Comparison of ENCODE assay signal across 8 cellular contexts in the genomic region with DNA sequence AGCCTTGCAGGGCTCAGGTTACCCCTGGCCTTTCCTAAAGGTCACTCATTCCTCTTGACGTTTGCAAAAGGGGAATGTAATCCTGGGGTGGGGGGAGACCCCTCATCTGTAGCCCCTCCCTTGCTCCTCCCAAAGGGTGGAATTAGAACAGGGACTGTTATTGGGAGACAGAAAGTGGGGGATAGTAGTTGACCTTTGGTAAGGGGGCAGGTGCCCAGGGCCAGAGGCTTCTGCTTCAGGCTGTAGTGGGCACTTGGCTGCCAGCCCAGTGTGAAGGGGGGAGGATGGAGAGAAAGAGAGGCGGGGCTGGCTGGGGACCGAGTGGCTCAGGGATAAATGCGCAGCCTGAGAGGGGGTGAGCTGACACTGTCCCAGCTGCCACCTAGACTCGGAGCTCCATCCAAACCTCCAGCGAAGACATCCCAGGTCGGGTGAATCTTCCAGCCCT. TPM values are rescaled to one million over a fixed set of nuclear protein-coding genes. Genes with fewer than 3 reads are reported as not detected.
A peak's percentile ranks its signal among the peaks of the same experiment; 100 is the strongest.
DNase-seq lines count a peak whose midpoint lies in the region; ATAC-seq, FAIRE-seq and TF ChIP-seq lines count a peak whose summit lies in the region.

TSS of gene ENO3 (plus strand) at position 363 of the 448 bp plus-strand sequence. CDS start 711 bp downstream, outside the sequence.

- H3K9me3 ChIP-seq in CD4-positive, CD25-positive, alpha-beta regulatory T cell (ENCODE audit: control insufficient read depth in 2 of 2, low read length in 2 of 2), result no peaks in the 10 kb centered on the region
- H3K9me3 ChIP-seq in astrocyte (ENCODE audit: insufficient read depth, low read depth, low read length), result no peaks in the 10 kb centered on the region
- no peaks in the 10 kb centered on the region for H3K9me3 ChIP-seq in thyroid gland

- intact Hi-C loops in thyroid gland (cut with DNase I), result no loop called here
- intact Hi-C loops in posterior vena cava (cut with DNase I), result loop anchor here in 1 of 2 donors (10.0 kb wide), 1 partner anchor 244 kb away; the partner anchor contains the start of gene ZNF594

- no peak for DNase-seq in CD4-positive, CD25-positive, alpha-beta regulatory T cell
- DNase-seq in Jurkat, Clone E6-1 (ENCODE audit: low read depth, low spot score), result no peak
- DNase-seq in astrocyte (ENCODE audit: low read depth) (no peak), thyroid gland (peak in 1 of 2 donors; percentile 17), posterior vena cava (ENCODE audit: low spot score) (no peak)

- peaks cover 10% of the 10 kb centered on the region for H3K36me3 Mint-ChIP-seq in CD4-positive, CD25-positive, alpha-beta regulatory T cell
- H3K36me3 Mint-ChIP-seq in astrocyte (ENCODE audit: low read depth, unreplicated experiment), result peaks cover 13% of the 10 kb centered on the region

- peaks cover 0 to 1% (median 0%) of the 10 kb centered on the region in 7 donors for H3K9me3 Mint-ChIP-seq in CD4-positive, CD25-positive, alpha-beta regulatory T cell
- H3K9me3 Mint-ChIP-seq in astrocyte (ENCODE audit: unreplicated experiment), result no peaks in the 10 kb centered on the region

- ATAC-seq in CD4-positive, CD25-positive, alpha-beta regulatory T cell (ENCODE audit: low read depth in 2 of 2), result no peak
- ATAC-seq in HG03521 (IDR thresholded peaks at IDR 0.05; ENCODE audit: unreplicated experiment) (no peak), GM18907 (IDR thresholded peaks at IDR 0.05; ENCODE audit: unreplicated experiment) (no peak)

- H3K27me3 ChIP-seq in CD4-positive, CD25-positive, alpha-beta regulatory T cell (ENCODE audit: control insufficient read depth, insufficient read depth, low read length), result no peaks in the 10 kb centered on the region
- H3K27me3 ChIP-seq in astrocyte (ENCODE audit: insufficient read depth, low read length) (no peaks in the 10 kb centered on the region), layer of hippocampus (ENCODE audit: control insufficient read depth, insufficient read depth, low read length) (no peaks in the 10 kb centered on the region), thyroid gland (no peaks in the 10 kb centered on the region)

- peak within 1 kb of the TSS; percentile 97 for H3K27ac ChIP-seq in CD4-positive, CD25-positive, alpha-beta regulatory T cell (ENCODE audit: insufficient read depth, low read length, poor library complexity, severe bottlenecking)
- H3K27ac ChIP-seq in astrocyte (ENCODE audit: low read depth, low read length) (peak within 1 kb of the TSS; percentile 66), layer of hippocampus (ENCODE audit: low read depth, low read length) (peak within 1 kb of the TSS; percentile 97), thyroid gland (peak within 1 kb of the TSS; percentile 80 to 98 (median 94))

- peak within 1 kb of the TSS; percentile 64 for H2AFZ ChIP-seq in astrocyte (ENCODE audit: low read depth, low read length)

- TF ChIP-seq CTCF in astrocyte (IDR thresholded peaks at IDR 0.05; ENCODE audit: insufficient read depth, low read depth, low read length) (no peak), thyroid gland (IDR thresholded peaks at IDR 0.05) (no peak)

- peaks cover 32% of the 10 kb centered on the region for H3K4me1 ChIP-seq in CD4-positive, CD25-positive, alpha-beta regulatory T cell (ENCODE audit: control insufficient read depth, insufficient read depth, low read length, poor library complexity, severe bottlenecking)
- peaks cover 29% of the 10 kb centered on the region for H3K4me1 ChIP-seq in astrocyte (ENCODE audit: insufficient read depth, low read length)
- peaks cover 21 to 55% of the 10 kb centered on the region in 2 donors for H3K4me1 ChIP-seq in thyroid gland

- H3K79me2 ChIP-seq in astrocyte (ENCODE audit: insufficient read depth, low read length), result peaks cover 26% of the 10 kb centered on the region

- H3K4me2 ChIP-seq in astrocyte (ENCODE audit: low read length), result peak within 1 kb of the TSS; percentile 99

- H3K27me3 Mint-ChIP-seq in CD4-positive, CD25-positive, alpha-beta regulatory T cell, result peaks cover 4% of the 10 kb centered on the region
- no peaks in the 10 kb centered on the region for H3K27me3 Mint-ChIP-seq in astrocyte (ENCODE audit: low read depth, unreplicated experiment)

- FAIRE-seq in astrocyte (lab: Jason Lieb, UNC), result no peak

- H3K27ac Mint-ChIP-seq in CD4-positive, CD25-positive, alpha-beta regulatory T cell, result peak within 1 kb of the TSS; percentile 77 to 90 (median 77)
- peak within 1 kb of the TSS; percentile 62 for H3K27ac Mint-ChIP-seq in astrocyte (ENCODE audit: unreplicated experiment)

- peak within 1 kb of the TSS; percentile 75 for H3K9ac ChIP-seq in astrocyte (ENCODE audit: low read length)

- peaks cover 26% of the 10 kb centered on the region for H4K20me1 ChIP-seq in astrocyte (ENCODE audit: insufficient read depth, low read length)

- peak within 1 kb of the TSS; percentile 84 to 94 (median 86) for H3K4me3 Mint-ChIP-seq in CD4-positive, CD25-positive, alpha-beta regulatory T cell
- H3K4me3 Mint-ChIP-seq in astrocyte (ENCODE audit: unreplicated experiment), result peak within 1 kb of the TSS; percentile 81

- peaks cover 0 to 29% (median 14%) of the 10 kb centered on the region in 4 donors for H3K4me1 Mint-ChIP-seq in CD4-positive, CD25-positive, alpha-beta regulatory T cell
- peaks cover 28% of the 10 kb centered on the region for H3K4me1 Mint-ChIP-seq in astrocyte (ENCODE audit: low read depth, unreplicated experiment)

- no peak for TF ChIP-seq POLR2A in thyroid gland (IDR thresholded peaks at IDR 0.05)

- no peak within 1 kb of the TSS for H3K4me3 ChIP-seq in CD4-positive, CD25-positive, alpha-beta regulatory T cell (ENCODE audit: low read depth, low read length)
- peak within 1 kb of the TSS; percentile 92 for H3K4me3 ChIP-seq in Jurkat, Clone E6-1 (ENCODE audit: low read length)
- H3K4me3 ChIP-seq in astrocyte (ENCODE audit: insufficient read depth, low read depth, low read length), result peak within 1 kb of the TSS; percentile 22
- H3K4me3 ChIP-seq in thyroid gland (replicated peaks in 1 of 3), result peak within 1 kb of the TSS in 1 of 3 donors; percentile 98

- H3K36me3 ChIP-seq in CD4-positive, CD25-positive, alpha-beta regulatory T cell (ENCODE audit: control insufficient read depth, insufficient read depth, low read length), result peaks cover 13% of the 10 kb centered on the region
- H3K36me3 ChIP-seq in astrocyte (ENCODE audit: insufficient read depth, low read length), result peaks cover 8% of the 10 kb centered on the region
- peaks cover 0 to 2% of the 10 kb centered on the region in 2 donors for H3K36me3 ChIP-seq in thyroid gland

- WGBS in thyroid gland, 2 donors, result 28 to 37% methylated on average over 7 of the region's 7 CpGs

RNA-seq across cellular contexts. Expression of gene ENO3, which starts in this region (rescaled TPM):
- total RNA-seq in CD4-positive, CD25-positive, alpha-beta regulatory T cell, result 11.7 TPM
- polyA plus RNA-seq in CD4-positive, CD25-positive, alpha-beta regulatory T cell, result 1 to 10 TPM in 1 of 4 donors, under 1 TPM in 3; 0.29 to 1.6 (median 0.41) TPM
- 63.2 TPM for polyA plus RNA-seq in Jurkat, Clone E6-1 (2012; ENCODE audit: insufficient read depth, insufficient read length)
- total RNA-seq in astrocyte (12.7 and 20.4 TPM in 2 replicates), thyroid gland (1 to 10 TPM in 3 of 4 donors, not detected in 1; 5.4 to 8.8 (median 5.5) TPM), posterior vena cava (1 to 10 TPM; 3.2 to 4.3 TPM)
